Comparison of ENCODE assay signal across 9 cellular contexts in the genomic region with DNA sequence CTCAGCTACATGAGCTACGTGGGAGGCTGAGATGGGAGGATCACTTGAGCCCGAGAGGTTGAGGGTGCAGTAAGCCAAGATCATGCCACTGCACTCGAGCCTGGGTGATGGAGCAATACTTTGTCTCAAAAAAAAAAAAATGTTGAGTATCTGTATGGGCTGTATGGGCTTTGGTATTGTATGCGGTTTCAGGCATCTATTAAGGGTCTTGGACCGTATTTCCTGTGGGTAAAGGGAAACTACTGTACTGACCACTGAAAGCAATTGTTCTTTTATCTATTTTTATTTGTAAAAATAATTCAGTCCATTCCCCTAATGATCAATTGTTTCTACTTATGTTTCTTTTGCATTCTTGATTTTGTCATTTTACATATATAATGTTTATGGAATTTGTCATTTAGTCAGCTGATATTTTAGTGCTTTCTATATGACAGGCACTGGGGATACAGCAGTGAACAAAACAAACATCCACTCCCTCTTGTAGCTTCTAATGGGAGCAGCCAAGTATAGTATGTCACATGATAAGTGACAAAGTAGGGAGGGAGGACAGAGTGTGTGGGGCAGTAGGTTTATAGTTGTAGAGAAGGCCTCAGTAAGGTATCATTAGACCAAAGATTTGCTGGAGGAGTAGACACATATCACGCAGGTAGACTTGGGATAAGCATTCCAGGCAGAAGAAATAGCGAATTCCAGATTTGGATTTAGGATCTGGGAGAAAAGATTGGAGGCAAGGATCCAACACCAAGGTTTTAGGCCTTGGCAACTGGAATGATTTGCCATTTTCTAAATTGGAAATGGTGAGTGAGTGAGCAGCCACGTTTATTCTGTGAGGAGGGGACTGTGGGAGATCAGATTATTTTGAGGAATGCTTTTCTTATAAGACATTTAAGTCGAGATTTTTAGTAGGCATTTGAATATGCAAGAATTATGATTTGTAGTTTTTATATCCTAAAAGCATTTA. TPM values are rescaled to one million over a fixed set of nuclear protein-coding genes. Genes with fewer than 3 reads are reported as not detected.
DNase-seq lines count a peak whose midpoint lies in the region; ATAC-seq and TF ChIP-seq lines count a peak whose summit lies in the region.
"Had no signal": no experiment of that assay in that cellular context is flagged by ENCODE, and none has a peak within 500 bp of the region (broad histone marks: within the 10 kb centered on the region; RNA-seq: fewer than 3 reads in every experiment).

No MANE protein-coding gene starts in this region.

- no TSS peak for BruUV-seq in PC-3 (replicated peaks; lab: Mats Ljungman, UMichigan)

- no peaks in the 10 kb centered on the region for H3K9me2 ChIP-seq in PC-3 (replicated peaks; ENCODE audit: low read length)

- intact Hi-C loops in PC-3 (cut with micrococcal nuclease) = no loop called here

- no peak overlapping the region for H3K4me3 Mint-ChIP-seq in neural crest cell

- no peaks in the 10 kb centered on the region for H3K9me3 Mint-ChIP-seq in neural crest cell

- TF ChIP-seq CTCF in PC-3 (conservative IDR thresholded peaks at IDR 0.05; ENCODE audit: low read depth, low read length) = no peak
- TF ChIP-seq CTCF in neural crest cell (conservative IDR thresholded peaks at IDR 0.05) = no peak
- no peak for TF ChIP-seq CTCF in omental fat pad (IDR thresholded peaks at IDR 0.05)

- H2AFZ ChIP-seq in PC-3 (ENCODE audit: low read length) = no peak overlapping the region

- H4K20me1 ChIP-seq in PC-3 (ENCODE audit: low read length) = peaks cover 23% of the 10 kb centered on the region; the same call in 1 of the 2 replicates

- no peaks in the 10 kb centered on the region for H3F3A ChIP-seq in PC-3 (ENCODE audit: low read length, unreplicated experiment)

- ATAC-seq in GM18907 (IDR thresholded peaks at IDR 0.05; ENCODE audit: unreplicated experiment) (peak; percentile 74), HG02759 (IDR thresholded peaks at IDR 0.05; ENCODE audit: unreplicated experiment) (peak; percentile 92), PC-3 (peak; percentile 53), omental fat pad (ENCODE audit: low FRiP score) (no peak)
- ATAC-seq: activated CD4-positive, CD25-positive, alpha-beta regulatory T cell treated with anti-CD3 and anti-CD28 coated beads, Interleukin-2, amount 50 U/mL, for 24 hours had no signal

- peaks cover 91% of the 10 kb centered on the region for H3K79me2 ChIP-seq in PC-3 (ENCODE audit: low read length)

- no peaks in the 10 kb centered on the region for H3K27me3 Mint-ChIP-seq in neural crest cell (ENCODE audit: low read depth)

- H3K4me2 ChIP-seq in PC-3 (ENCODE audit: low read length) = no peak overlapping the region

- no peak overlapping the region for H3K4me3 ChIP-seq in PC-3 (ENCODE audit: low read length)
- no peak overlapping the region for H3K4me3 ChIP-seq in effector memory CD4-positive, alpha-beta T cell (ENCODE audit: insufficient read depth, low read depth, low read length, poor library complexity, severe bottlenecking)

- H3K4me1 Mint-ChIP-seq in neural crest cell = peaks cover 9% of the 10 kb centered on the region

- CTCF ChIA-PET in PC-3 (lab: Charles Lee) = no interaction called here

- H3K27ac Mint-ChIP-seq in neural crest cell (ENCODE audit: unreplicated experiment) = peak overlapping the region; percentile 10

- H3K9me3 ChIP-seq in PC-3 (ENCODE audit: low read length) = no peaks in the 10 kb centered on the region
- no peaks in the 10 kb centered on the region for H3K9me3 ChIP-seq in effector memory CD4-positive, alpha-beta T cell (ENCODE audit: control insufficient read depth, low read length)

- DNase-seq in PC-3 (no peak), neural crest cell (ENCODE audit: low read depth, low spot score) (no peak), omental fat pad (ENCODE audit: low spot score) (no peak), NCI-H187 (lab: John Stamatoyannopoulos, UW) (no peak)
- DNase-seq in activated effector memory CD4-positive, alpha-beta T cell treated with Interleukin-2 at 50 U/mL for 16 hours = no peak
- DNase-seq in effector memory CD4-positive, alpha-beta T cell = no peak

- H3K27me3 ChIP-seq in PC-3 (ENCODE audit: low read length) = no peaks in the 10 kb centered on the region
- no peaks in the 10 kb centered on the region for H3K27me3 ChIP-seq in effector memory CD4-positive, alpha-beta T cell (replicated peaks; ENCODE audit: control insufficient read depth, insufficient read depth, low read length, poor library complexity, severe bottlenecking)

- H3K4me1 ChIP-seq in PC-3 (ENCODE audit: insufficient read depth, low read length) = peaks cover 7% of the 10 kb centered on the region; the same call in 1 of the 2 replicates
- peaks cover 8% of the 10 kb centered on the region for H3K4me1 ChIP-seq in effector memory CD4-positive, alpha-beta T cell (ENCODE audit: control insufficient read depth, insufficient read depth, low read length, poor library complexity, severe bottlenecking)

- no peak overlapping the region for H3K27ac ChIP-seq in PC-3 (ENCODE audit: low read length)
- H3K27ac ChIP-seq in effector memory CD4-positive, alpha-beta T cell (ENCODE audit: insufficient read depth, low read length, poor library complexity, severe bottlenecking) = no peak overlapping the region

- no peak overlapping the region for H3K9ac ChIP-seq in PC-3 (ENCODE audit: low read length)

- POLR2A ChIA-PET in PC-3 (lab: Charles Lee; ENCODE audit: unreplicated experiment) = no interaction called here

- no peaks in the 10 kb centered on the region; the same call in 1 of the 2 replicates for H3K36me3 ChIP-seq in PC-3 (ENCODE audit: low read depth, low read length)
- peaks cover 7% of the 10 kb centered on the region for H3K36me3 ChIP-seq in effector memory CD4-positive, alpha-beta T cell (ENCODE audit: control insufficient read depth, insufficient read depth, low read length)

- no peaks in the 10 kb centered on the region for H3K36me3 Mint-ChIP-seq in neural crest cell (ENCODE audit: low read depth)

RNA-seq across cellular contexts. Expression of a gene that starts 6.0 kb away (rescaled TPM):
- total RNA-seq in PC-3 (2014; rRNA removed) = 122 and 158 TPM in 2 replicates
- total RNA-seq in neural crest cell = 65.5 and 67.4 TPM in 2 replicates
- 100 to 1,000 TPM in 2 of 4 donors, 10 to 100 TPM in 2; 89.7 to 108 (median 102) TPM for total RNA-seq in omental fat pad

RNA-seq across cellular contexts. Expression of a gene that starts 9.3 kb away (rescaled TPM):
- 19.2 and 25.5 TPM in 2 replicates for total RNA-seq in PC-3 (2014; rRNA removed)
- 67.2 and 73.3 TPM in 2 replicates for total RNA-seq in neural crest cell
- total RNA-seq in omental fat pad = 10 to 100 TPM; 10.5 to 22.7 (median 12.9) TPM

RNA-seq across cellular contexts. Expression of a gene that starts 37.7 kb away (rescaled TPM):
- 9.2 and 9.7 TPM in 2 replicates for total RNA-seq in PC-3 (2014; rRNA removed)
- total RNA-seq in neural crest cell = 27.4 and 32.7 TPM in 2 replicates
- total RNA-seq in omental fat pad = 10 to 100 TPM; 18.8 to 39.2 (median 26.3) TPM
